In the genomic region with DNA sequence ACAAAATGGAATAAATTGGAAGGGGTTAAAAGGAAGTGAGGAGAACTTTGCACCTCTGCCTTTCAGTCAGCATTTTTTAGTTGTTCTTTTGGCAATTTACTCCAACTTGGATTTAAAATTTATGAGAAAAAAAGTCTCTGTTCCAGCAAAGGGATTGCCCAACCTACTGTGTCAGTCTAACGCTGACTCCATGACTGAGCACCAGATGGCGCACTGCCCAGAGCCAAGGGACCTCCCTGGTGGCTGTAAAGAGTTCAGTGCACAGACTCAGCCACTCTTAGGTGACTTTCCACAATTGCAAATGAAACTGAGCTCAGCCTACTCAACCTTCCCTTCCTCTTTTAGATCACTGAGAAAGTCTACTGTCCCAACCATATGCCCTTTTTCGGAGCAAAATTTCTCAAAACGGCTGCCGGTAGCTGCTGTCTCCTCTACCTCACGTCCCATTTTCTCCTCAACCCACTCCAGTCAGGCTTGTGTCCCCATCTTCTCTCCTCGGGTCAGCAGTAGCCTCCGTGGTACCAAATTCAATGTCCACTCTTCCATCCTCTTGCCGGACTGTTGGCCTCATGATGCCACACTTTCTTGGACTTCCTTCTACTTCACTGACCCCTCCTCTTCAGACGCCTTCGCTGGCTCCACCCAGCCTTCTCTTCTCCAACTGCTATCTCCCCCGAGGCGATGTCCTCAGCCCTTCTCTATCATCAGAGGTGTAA, we compare ENCODE assay signal across 1 cellular context.
TF ChIP-seq lines count a peak whose summit lies in the region.

No MANE protein-coding gene starts in this region.

TF ChIP-seq in IMR-90, 13 proteins besides CTCF, POLR2A, EP300 and RAD21:
- TF ChIP-seq CEBPB (IDR thresholded peaks at IDR 0.05; ENCODE audit: low read depth, low read length), result peak; percentile 90
- TF ChIP-seq CHD1 (IDR thresholded peaks at IDR 0.05; ENCODE audit: low read depth, low read length), result no peak
- TF ChIP-seq, protein P1, sequence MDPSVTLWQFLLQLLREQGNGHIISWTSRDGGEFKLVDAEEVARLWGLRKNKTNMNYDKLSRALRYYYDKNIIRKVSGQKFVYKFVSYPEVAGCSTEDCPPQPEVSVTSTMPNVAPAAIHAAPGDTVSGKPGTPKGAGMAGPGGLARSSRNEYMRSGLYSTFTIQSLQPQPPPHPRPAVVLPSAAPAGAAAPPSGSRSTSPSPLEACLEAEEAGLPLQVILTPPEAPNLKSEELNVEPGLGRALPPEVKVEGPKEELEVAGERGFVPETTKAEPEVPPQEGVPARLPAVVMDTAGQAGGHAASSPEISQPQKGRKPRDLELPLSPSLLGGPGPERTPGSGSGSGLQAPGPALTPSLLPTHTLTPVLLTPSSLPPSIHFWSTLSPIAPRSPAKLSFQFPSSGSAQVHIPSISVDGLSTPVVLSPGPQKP (IDR thresholded peaks at IDR 0.05; ENCODE audit: borderline replicate concordance, low read depth, low read length), result no peak
- peak; percentile 70 for TF ChIP-seq SMC3 (IDR thresholded peaks at IDR 0.05; ENCODE audit: low read depth, low read length)
- TF ChIP-seq FOS (IDR thresholded peaks at IDR 0.05; ENCODE audit: low read depth, low read length), result no peak
- no peak for TF ChIP-seq MAFK (IDR thresholded peaks at IDR 0.05; ENCODE audit: low read depth, low read length)
- TF ChIP-seq USF2 (IDR thresholded peaks at IDR 0.05; ENCODE audit: low read depth, low read length), result no peak
TF ChIP-seq in IMR-90: peak in this region for 2.
